ENCODE assay signal across 9 cellular contexts in genomic region chr11:96272542-96273306, GRCh38.
DNase-seq lines count a peak whose midpoint lies in the region; ATAC-seq and TF ChIP-seq lines count a peak whose summit lies in the region.
"Had no signal": no experiment of that assay in that cellular context is flagged by ENCODE, and none has a peak within 500 bp of the region (broad histone marks: within the 10 kb centered on the region; RNA-seq: fewer than 3 reads in every experiment).

No MANE protein-coding gene starts in this region.

- TF ChIP-seq CTCF in hepatocyte (IDR thresholded peaks at IDR 0.05; ENCODE audit: poor library complexity) (no peak), gastroesophageal sphincter (IDR thresholded peaks at IDR 0.05) (no peak)

- ATAC-seq in GM21619 (IDR thresholded peaks at IDR 0.05; ENCODE audit: unreplicated experiment) (peak; percentile 49), gastroesophageal sphincter (no peak), HG02610 (IDR thresholded peaks at IDR 0.05; ENCODE audit: unreplicated experiment) (no peak), GM21529 (IDR thresholded peaks at IDR 0.05; ENCODE audit: unreplicated experiment) (no peak)

- no peak overlapping the region for H3K4me3 ChIP-seq in hepatocyte
- no peak overlapping the region for H3K4me3 ChIP-seq in gastroesophageal sphincter

- H3K27me3 ChIP-seq in hepatocyte (no peaks in the 10 kb centered on the region), gastroesophageal sphincter (no peaks in the 10 kb centered on the region)

- peak overlapping the region; percentile 62 for H3K4me2 ChIP-seq in hepatocyte

- H3K27ac ChIP-seq in hepatocyte (peak overlapping the region; percentile 86), gastroesophageal sphincter (no peak overlapping the region)

- H3K9me2 ChIP-seq in hepatocyte (replicated peaks; ENCODE audit: insufficient read depth) = no peaks in the 10 kb centered on the region

- H2AFZ ChIP-seq in hepatocyte = no peak overlapping the region

- WGBS in hepatocyte (ENCODE audit: low lambda C conversion rate, missing lambda C conversion rate) = 27% methylated on average over 3 of the region's 3 CpGs
- 53 to 56% methylated on average over 3 of the region's 3 CpGs for WGBS in gastroesophageal sphincter (ENCODE audit: low coverage in 1 of 2), 2 donors

- peaks cover 27% of the 10 kb centered on the region for H3K4me1 ChIP-seq in hepatocyte (ENCODE audit: insufficient read depth)
- H3K4me1 ChIP-seq in gastroesophageal sphincter = peaks cover 2 to 27% (median 2%) of the 10 kb centered on the region in 3 donors

- no peaks in the 10 kb centered on the region for H3K36me3 ChIP-seq in hepatocyte (replicated peaks; ENCODE audit: insufficient read depth, low read depth)
- H3K36me3 ChIP-seq in gastroesophageal sphincter = peaks cover 0 to 5% of the 10 kb centered on the region in 2 donors

- DNase-seq in CD1c-positive myeloid dendritic cell (ENCODE audit: extremely low spot score) (peak; percentile 23), RKO (ENCODE audit: low spot score) (peak; percentile 5), hepatocyte (ENCODE audit: low spot score) (peak; percentile 25), erythroblast (lab: John Stamatoyannopoulos, UW) (no peak)
- DNase-seq: retina had no signal

- peaks cover 54% of the 10 kb centered on the region for H3K79me2 ChIP-seq in hepatocyte

- H3K9me3 ChIP-seq in hepatocyte (ENCODE audit: low read depth) (no peaks in the 10 kb centered on the region), gastroesophageal sphincter (no peaks in the 10 kb centered on the region)

- TF ChIP-seq EP300 in gastroesophageal sphincter (IDR thresholded peaks at IDR 0.05) = no peak

- no peaks in the 10 kb centered on the region for H4K20me1 ChIP-seq in hepatocyte (ENCODE audit: insufficient read depth, poor library complexity, severe bottlenecking)

- TF ChIP-seq POLR2A in gastroesophageal sphincter (IDR thresholded peaks at IDR 0.05) = no peak
- no peak for TF ChIP-seq POLR2A in erythroblast (IDR thresholded peaks at IDR 0.05; ENCODE audit: low read length)

Comparison
In these comparisons a context has a peak if more than half of its experiments do, and no peak if none do; other contexts are left out.
1. DNase-seq: peak in CD1c-positive myeloid dendritic cell (single experiment), RKO (single experiment) and hepatocyte (single experiment); none in erythroblast (0 of 2).